In genomic region chr2:29129586-29130281, GRCh38 we compare ENCODE assay signal across 7 cellular contexts. TPM values are rescaled to one million over a fixed set of nuclear protein-coding genes. Genes with fewer than 3 reads are reported as not detected.
DNase-seq lines count a peak whose midpoint lies in the region; ATAC-seq and TF ChIP-seq lines count a peak whose summit lies in the region.

No MANE protein-coding gene starts in this region.

- ATAC-seq in GM21529 (IDR thresholded peaks at IDR 0.05; ENCODE audit: unreplicated experiment): peak; percentile 37
- peak; percentile 19 for ATAC-seq in stimulated activated naive CD8-positive, alpha-beta T cell treated with anti-CD3 and anti-CD28 coated beads, Interleukin-15, Interleukin-2, amounts not matched to agents 100 U/mL and 50 U/mL, for 24 hours

- DNase-seq in OCI-M1 (lab: John Stamatoyannopoulos, UW): peak; percentile 29
- DNase-seq in epithelial cell of proximal tubule (ENCODE audit: low read depth): no peak
- no peak for DNase-seq in stimulated activated naive CD8-positive, alpha-beta T cell treated with anti-CD3 and anti-CD28 coated beads, Interleukin-15, Interleukin-2, amounts not matched to agents 100 U/mL and 50 U/mL, for 24 hours
- no peak for DNase-seq in NCI-H187 (lab: John Stamatoyannopoulos, UW)
- DNase-seq in NCI-H2196 treated with DMSO at 0.1 percent for 48 hours (lab: John Stamatoyannopoulos, UW; ENCODE audit: unreplicated experiment): no peak
- no peak for DNase-seq in amniotic stem cell (lab: John Stamatoyannopoulos, UW)

- TF ChIP-seq CTCF in epithelial cell of proximal tubule (conservative IDR thresholded peaks at IDR 0.05; ENCODE audit: low read depth, low read length): no peak

- peak overlapping the region; percentile 41 for H3K4me3 ChIP-seq in epithelial cell of proximal tubule (ENCODE audit: low read depth, low read length)

RNA-seq across cellular contexts. Expression of gene CLIP4, which starts 14.5 kb away (rescaled TPM):
- total RNA-seq in epithelial cell of proximal tubule: 21.3 and 22.8 TPM in 2 replicates

RNA-seq across cellular contexts. Expression of gene PCARE, which starts 55.4 kb away (rescaled TPM):
- total RNA-seq in epithelial cell of proximal tubule: not detected in 2 replicates
